ENCODE assay signal across 24 cellular contexts in genomic region chr1:229280921-229281320, GRCh38. TPM values are rescaled to one million over a fixed set of nuclear protein-coding genes. Genes with fewer than 3 reads are reported as not detected.
A peak's percentile ranks its signal among the peaks of the same experiment; 100 is the strongest.
DNase-seq lines count a peak whose midpoint lies in the region; ATAC-seq and TF ChIP-seq lines count a peak whose summit lies in the region.
"Had no signal": no experiment of that assay in that cellular context is flagged by ENCODE, and none has a peak within 500 bp of the region (broad histone marks: within the 10 kb centered on the region; RNA-seq: fewer than 3 reads in every experiment).

No MANE protein-coding gene starts in this region.

- ATAC-seq in activated CD8-positive, alpha-beta T cell treated with anti-CD3 and anti-CD28 coated beads for 36 hours = peak; percentile 37
- no peak for ATAC-seq in activated CD8-positive, alpha-beta T cell treated with anti-CD3 and anti-CD28 coated beads, Interleukin-2, amount 10 ng/mL, durations not matched to agents 7 days and 5 days
- ATAC-seq in mucosa of descending colon (peak; percentile 91), HG03378 (IDR thresholded peaks at IDR 0.05; ENCODE audit: unreplicated experiment) (no peak)
- ATAC-seq: A549, body of pancreas, GM23338, right cardiac atrium had no signal

- no peaks in the 10 kb centered on the region for H3K9me3 ChIP-seq in HEK293 (ENCODE audit: control insufficient read depth, insufficient read depth, low read depth, low read length)
- no peaks in the 10 kb centered on the region for H3K9me3 ChIP-seq in mucosa of descending colon
- H3K9me3 ChIP-seq: A549, body of pancreas, thoracic aorta had no signal

- intact Hi-C loops in activated CD8-positive, alpha-beta T cell treated with anti-CD3 and anti-CD28 coated beads for 36 hours (cut with micrococcal nuclease) = no loop called here
- intact Hi-C loops in mucosa of descending colon (cut with DNase I, micrococcal nuclease) = no loop called here
- intact Hi-C loops in CD14-positive monocyte (cut with micrococcal nuclease) = no loop called here

- DNase-seq in activated CD8-positive, alpha-beta T cell treated with anti-CD3 and anti-CD28 coated beads for 36 hours = no peak
- no peak for DNase-seq in activated CD8-positive, alpha-beta T cell treated with anti-CD3 and anti-CD28 coated beads, Interleukin-2, amount 10 ng/mL, durations not matched to agents 7 days and 5 days
- DNase-seq in astrocyte of the spinal cord (ENCODE audit: low read depth, low spot score) = peak; percentile 9
- DNase-seq in mucosa of descending colon = no peak
- DNase-seq in CD14-positive monocyte (ENCODE audit: low spot score) = no peak
- DNase-seq in substantia nigra (lab: John Stamatoyannopoulos, UW) = no peak
- DNase-seq: activated CD4-positive, alpha-beta T cell treated with anti-CD3 and anti-CD28 coated beads, Interleukin-2, amount 50 U/mL, for 4 hours; activated naive CD8-positive, alpha-beta T cell treated with anti-CD3 and anti-CD28 coated beads for 36 hours; body of pancreas; NCI-H146; NCI-H2171 treated with DMSO at 0.1 percent for 48 hours; NCI-H526 treated with DMSO at 0.1 percent for 48 hours; nucleus accumbens; right cardiac atrium; Right ventricle myocardium superior; stimulated activated CD4-positive, alpha-beta T cell treated with anti-CD3 and anti-CD28 coated beads, Interleukin-15, amount 100 ng/mL, for 24 hours had no signal

- H3K9me3 Mint-ChIP-seq in activated CD8-positive, alpha-beta T cell treated with anti-CD3 and anti-CD28 coated beads for 36 hours = peaks cover 4% of the 10 kb centered on the region
- H3K9me3 Mint-ChIP-seq in activated CD8-positive, alpha-beta T cell treated with anti-CD3 and anti-CD28 coated beads, Interleukin-2, amount 10 ng/mL, durations not matched to agents 7 days and 5 days (ENCODE audit: insufficient read depth) = peaks cover 4% of the 10 kb centered on the region
- H3K9me3 Mint-ChIP-seq in CD14-positive monocyte = no peaks in the 10 kb centered on the region
- H3K9me3 Mint-ChIP-seq: activated naive CD8-positive, alpha-beta T cell treated with anti-CD3 and anti-CD28 coated beads for 36 hours; activated T-helper 1 cell treated with anti-CD3 and anti-CD28 coated beads, Interleukin-12 subunit alpha, Interleukin-12 subunit beta, Interleukin-2, Interleukin-4 antibody, amounts not matched to agents 30 ng/mL and 10 ng/mL and 1 ng/mL, durations not matched to agents 14 hours and 24 hours and 36 hours; GM23338; IgD-negative memory B cell had no signal

- no peak overlapping the region for H3K27ac ChIP-seq in HEK293 (ENCODE audit: extremely low read depth, low read depth, low read length)
- H3K27ac ChIP-seq in substantia nigra (ENCODE audit: low read depth, low read length, poor library complexity, severe bottlenecking) = no peak overlapping the region
- H3K27ac ChIP-seq: A549, body of pancreas, coronary artery, thoracic aorta had no signal

- H3K36me3 Mint-ChIP-seq in activated CD8-positive, alpha-beta T cell treated with anti-CD3 and anti-CD28 coated beads for 36 hours (ENCODE audit: low read depth) = peaks cover 12% of the 10 kb centered on the region
- H3K36me3 Mint-ChIP-seq in activated CD8-positive, alpha-beta T cell treated with anti-CD3 and anti-CD28 coated beads, Interleukin-2, amount 10 ng/mL, durations not matched to agents 7 days and 5 days (ENCODE audit: low read depth) = peaks cover 15% of the 10 kb centered on the region
- peaks cover 12 to 22% of the 10 kb centered on the region in 2 donors for H3K36me3 Mint-ChIP-seq in CD14-positive monocyte

- no peak for TF ChIP-seq CTCF in activated CD8-positive, alpha-beta T cell treated with anti-CD3 and anti-CD28 coated beads for 36 hours (IDR thresholded peaks at IDR 0.05)
- no peak for TF ChIP-seq CTCF in HEK293 (tag by site-specific recombination; IDR thresholded peaks at IDR 0.05)
- no peak for TF ChIP-seq CTCF in astrocyte of the spinal cord (IDR thresholded peaks at IDR 0.05; ENCODE audit: low read depth, low read length)
- TF ChIP-seq CTCF in mucosa of descending colon (IDR thresholded peaks at IDR 0.05) = no peak
- no peak for TF ChIP-seq CTCF in CD14-positive monocyte (IDR thresholded peaks at IDR 0.05)

- H3K36me3 ChIP-seq in HEK293 (ENCODE audit: control insufficient read depth in 2 of 2, insufficient read depth in 1 of 2, low read length in 2 of 2) (peaks cover 0 to 4% of the 10 kb centered on the region in 2 experiments; a peak in 1 of 3 replicates), mucosa of descending colon (ENCODE audit: low read depth) (no peaks in the 10 kb centered on the region)
- H3K36me3 ChIP-seq: thoracic aorta had no signal

- H3K4me1 Mint-ChIP-seq in activated CD8-positive, alpha-beta T cell treated with anti-CD3 and anti-CD28 coated beads for 36 hours (ENCODE audit: low read depth) = peaks cover 38% of the 10 kb centered on the region
- H3K4me1 Mint-ChIP-seq in activated CD8-positive, alpha-beta T cell treated with anti-CD3 and anti-CD28 coated beads, Interleukin-2, amount 10 ng/mL, durations not matched to agents 7 days and 5 days (ENCODE audit: low read depth) = peaks cover 10% of the 10 kb centered on the region
- H3K4me1 Mint-ChIP-seq in CD14-positive monocyte = peaks cover 22% of the 10 kb centered on the region

- H3K4me3 Mint-ChIP-seq in activated CD8-positive, alpha-beta T cell treated with anti-CD3 and anti-CD28 coated beads for 36 hours = no peak overlapping the region
- no peak overlapping the region for H3K4me3 Mint-ChIP-seq in activated CD8-positive, alpha-beta T cell treated with anti-CD3 and anti-CD28 coated beads, Interleukin-2, amount 10 ng/mL, durations not matched to agents 7 days and 5 days
- H3K4me3 Mint-ChIP-seq in CD14-positive monocyte = no peak overlapping the region
- H3K4me3 Mint-ChIP-seq: activated naive CD8-positive, alpha-beta T cell treated with anti-CD3 and anti-CD28 coated beads for 36 hours; activated T-helper 1 cell treated with anti-CD3 and anti-CD28 coated beads, Interleukin-12 subunit alpha, Interleukin-12 subunit beta, Interleukin-2, Interleukin-4 antibody, amounts not matched to agents 30 ng/mL and 10 ng/mL and 1 ng/mL, durations not matched to agents 14 hours and 24 hours and 36 hours; GM23338; IgD-negative memory B cell had no signal

- POLR2A ChIA-PET in activated CD8-positive, alpha-beta T cell treated with anti-CD3 and anti-CD28 coated beads for 36 hours (lab: Charles Lee) = no interaction called here
- POLR2A ChIA-PET in activated CD8-positive, alpha-beta T cell treated with anti-CD3 and anti-CD28 coated beads, Interleukin-2, amount 10 ng/mL, durations not matched to agents 7 days and 5 days (lab: Charles Lee) = no interaction called here
- POLR2A ChIA-PET in HEK293 (lab: Yijun Ruan, JAX) = no interaction called here

- H3K4me1 ChIP-seq in HEK293 (ENCODE audit: control insufficient read depth, insufficient read depth, low read length) (peaks cover 10% of the 10 kb centered on the region), mucosa of descending colon (ENCODE audit: low read depth) (peaks cover 37% of the 10 kb centered on the region)

- H3K4me3 ChIP-seq in HEK293 (ENCODE audit: low read depth, low read length) (no peak overlapping the region), astrocyte of the spinal cord (ENCODE audit: low read depth, low read length) (no peak overlapping the region), mucosa of descending colon (no peak overlapping the region)
- H3K4me3 ChIP-seq: A549, body of pancreas, coronary artery, GM23338, thoracic aorta had no signal

- H3K27me3 Mint-ChIP-seq in activated CD8-positive, alpha-beta T cell treated with anti-CD3 and anti-CD28 coated beads for 36 hours = no peaks in the 10 kb centered on the region
- no peaks in the 10 kb centered on the region for H3K27me3 Mint-ChIP-seq in activated CD8-positive, alpha-beta T cell treated with anti-CD3 and anti-CD28 coated beads, Interleukin-2, amount 10 ng/mL, durations not matched to agents 7 days and 5 days (ENCODE audit: low read depth)
- H3K27me3 Mint-ChIP-seq in CD14-positive monocyte (ENCODE audit: low read depth in 3 of 3) = no peaks in the 10 kb centered on the region
- H3K27me3 Mint-ChIP-seq: activated naive CD8-positive, alpha-beta T cell treated with anti-CD3 and anti-CD28 coated beads for 36 hours; IgD-negative memory B cell had no signal

- no peak overlapping the region for H3K27ac Mint-ChIP-seq in activated CD8-positive, alpha-beta T cell treated with anti-CD3 and anti-CD28 coated beads for 36 hours
- H3K27ac Mint-ChIP-seq in activated CD8-positive, alpha-beta T cell treated with anti-CD3 and anti-CD28 coated beads, Interleukin-2, amount 10 ng/mL, durations not matched to agents 7 days and 5 days = no peak overlapping the region
- no peak overlapping the region for H3K27ac Mint-ChIP-seq in CD14-positive monocyte
- H3K27ac Mint-ChIP-seq: activated naive CD8-positive, alpha-beta T cell treated with anti-CD3 and anti-CD28 coated beads for 36 hours; activated T-helper 1 cell treated with anti-CD3 and anti-CD28 coated beads, Interleukin-12 subunit alpha, Interleukin-12 subunit beta, Interleukin-2, Interleukin-4 antibody, amounts not matched to agents 30 ng/mL and 10 ng/mL and 1 ng/mL, durations not matched to agents 14 hours and 24 hours and 36 hours; GM23338; IgD-negative memory B cell had no signal

- in situ Hi-C loops in astrocyte of the spinal cord (cut with HindIII; ENCODE audit: low sequenced_read_pairs) = loop anchor here (25.0 kb wide), 1 partner anchor 206 kb away; no protein-coding TSS in a partner anchor

- CTCF ChIA-PET in activated CD8-positive, alpha-beta T cell treated with anti-CD3 and anti-CD28 coated beads for 36 hours (lab: Charles Lee) = interaction anchor here (1.5 kb wide), 1 partner anchor 12 kb away, joined by 3 read pairs; no protein-coding TSS in a partner anchor
- CTCF ChIA-PET in activated CD8-positive, alpha-beta T cell treated with anti-CD3 and anti-CD28 coated beads, Interleukin-2, amount 10 ng/mL, durations not matched to agents 7 days and 5 days (lab: Charles Lee) = no interaction called here
- CTCF ChIA-PET in HEK293 (lab: Yijun Ruan, JAX) = interaction anchor here (0.8 to 1.5 kb wide), 3 partner anchors 13 to 26 kb away, joined by 3 to 6 read pairs (median 4); no protein-coding TSS in a partner anchor

TF ChIP-seq in HEK293, 187 proteins besides CTCF, POLR2A, EP300 and RAD21 (continues in another document):
- no peak for TF ChIP-seq ZNF555 (tag by site-specific recombination; conservative IDR thresholded peaks at IDR 0.05)

RNA-seq across cellular contexts. Expression of gene RAB4A, which starts 10.0 kb away (rescaled TPM):
- total RNA-seq in activated CD8-positive, alpha-beta T cell treated with anti-CD3 and anti-CD28 coated beads for 36 hours = 10 to 100 TPM; 27.2 to 30.6 TPM
- 10 to 100 TPM; 40.4 to 41.7 TPM for total RNA-seq in activated CD8-positive, alpha-beta T cell treated with anti-CD3 and anti-CD28 coated beads, Interleukin-2, amount 10 ng/mL, durations not matched to agents 7 days and 5 days
- total RNA-seq in mucosa of descending colon = 10 to 100 TPM; 84.3 to 94.6 (median 88.0) TPM
- polyA plus RNA-seq in CD14-positive monocyte = 10 to 100 TPM; 34.5 to 34.8 TPM

Comparison
In these comparisons a context has a peak if more than half of its experiments do, and no peak if none do; other contexts are left out.
1. ATAC-seq: peak in activated CD8-positive, alpha-beta T cell treated with anti-CD3 and anti-CD28 coated beads for 36 hours (single experiment) and mucosa of descending colon (single experiment); none in activated CD8-positive, alpha-beta T cell treated with anti-CD3 and anti-CD28 coated beads, Interleukin-2, amount 10 ng/mL, durations not matched to agents 7 days and 5 days (single experiment) and HG03378 (single experiment).